In genomic region chr13:114061047-114061446, GRCh38 we compare ENCODE assay signal across 18 cellular contexts.
DNase-seq lines count a peak whose midpoint lies in the region; ATAC-seq, FAIRE-seq and TF ChIP-seq lines count a peak whose summit lies in the region.
"Had no signal": no experiment of that assay in that cellular context is flagged by ENCODE, and none has a peak within 500 bp of the region (broad histone marks: within the 10 kb centered on the region; RNA-seq: fewer than 3 reads in every experiment).

No MANE protein-coding gene starts in this region.

- intact Hi-C loops in pancreas (cut with DNase I): no loop called here

- H3K4me3 Mint-ChIP-seq in IgD-negative memory B cell: no peak overlapping the region
- peak overlapping the region; percentile 43 for H3K4me3 Mint-ChIP-seq in T-helper 17 cell
- no peak overlapping the region for H3K4me3 Mint-ChIP-seq in neural progenitor cell
- H3K4me3 Mint-ChIP-seq: CD14-positive monocyte, HFFc6 had no signal

- FAIRE-seq in pancreas (lab: Jason Lieb, UNC): no peak
- FAIRE-seq: H54 had no signal

- whole genome bisulfite sequencing in pancreas, 2 donors: 91 to 92% methylated on average over 17 to 18 of the region's 18 CpGs

- no peak for DNase-seq in T-helper 17 cell
- no peak for DNase-seq in pancreas
- no peak for DNase-seq in coronary artery (ENCODE audit: low spot score)
- no peak for DNase-seq in GDM1 (lab: John Stamatoyannopoulos, UW)
- DNase-seq in neural progenitor cell (ENCODE audit: low spot score): no peak
- DNase-seq: ACHN, DMS79, HFFc6, KBM-7, NCI-H187 treated with DMSO at 0.1 percent for 48 hours, NCI-H345, NCI-H524 treated with DMSO at 0.1 percent for 48 hours, PC-3 had no signal

- no peak overlapping the region for H3K9ac ChIP-seq in muscle layer of colon (ENCODE audit: low read length)
- no peak overlapping the region for H3K9ac ChIP-seq in neural progenitor cell

- no peaks in the 10 kb centered on the region for H3K36me3 ChIP-seq in muscle layer of colon (ENCODE audit: insufficient read depth, low read length)
- no peaks in the 10 kb centered on the region for H3K36me3 ChIP-seq in pancreas
- no peaks in the 10 kb centered on the region for H3K36me3 ChIP-seq in neural progenitor cell

- no peak overlapping the region for H3K4me2 ChIP-seq in neural progenitor cell

- H3K27ac Mint-ChIP-seq in IgD-negative memory B cell: peak overlapping the region in 2 of 3 donors; percentile 53 to 60
- H3K27ac Mint-ChIP-seq in T-helper 17 cell: peak overlapping the region; percentile 69
- no peak overlapping the region for H3K27ac Mint-ChIP-seq in neural progenitor cell
- H3K27ac Mint-ChIP-seq: CD14-positive monocyte had no signal

- H3K9me3 Mint-ChIP-seq in IgD-negative memory B cell: no peaks in the 10 kb centered on the region
- H3K9me3 Mint-ChIP-seq in neural progenitor cell: peaks cover 3% of the 10 kb centered on the region
- H3K9me3 Mint-ChIP-seq: HFFc6 had no signal

- no peak for TF ChIP-seq CTCF in pancreas (IDR thresholded peaks at IDR 0.05)
- TF ChIP-seq CTCF in coronary artery (IDR thresholded peaks at IDR 0.05): no peak
- TF ChIP-seq CTCF in neural progenitor cell (IDR thresholded peaks at IDR 0.05): no peak

- H3K27me3 Mint-ChIP-seq in IgD-negative memory B cell (no peaks in the 10 kb centered on the region), T-helper 17 cell (no peaks in the 10 kb centered on the region), neural progenitor cell (ENCODE audit: insufficient read depth, low read depth) (peaks cover 6% of the 10 kb centered on the region)

- H3K4me3 ChIP-seq in muscle layer of colon (ENCODE audit: low read depth in 1 of 2, low read length in 2 of 2) (no peak overlapping the region), pancreas (no peak overlapping the region), coronary artery (no peak overlapping the region), neural progenitor cell (no peak overlapping the region)

- H4K20me1 ChIP-seq in neural progenitor cell (ENCODE audit: low read depth): no peaks in the 10 kb centered on the region

- H3K79me2 ChIP-seq in neural progenitor cell (ENCODE audit: low read depth): no peaks in the 10 kb centered on the region

- H3K36me3 Mint-ChIP-seq in IgD-negative memory B cell (peaks cover 1% of the 10 kb centered on the region), T-helper 17 cell (ENCODE audit: low read depth) (peaks cover 5% of the 10 kb centered on the region), neural progenitor cell (peaks cover 10% of the 10 kb centered on the region)

- peaks cover 24% of the 10 kb centered on the region for H3F3A ChIP-seq in neural progenitor cell (ENCODE audit: low read depth)

- no peak for ATAC-seq in T-helper 17 cell
- no peak for ATAC-seq in pancreas
- ATAC-seq: PC-3 had no signal

- peak overlapping the region; percentile 31 for H3K27ac ChIP-seq in muscle layer of colon (ENCODE audit: low read depth, low read length)
- H3K27ac ChIP-seq in temporal lobe (ENCODE audit: low read depth, low read length): peak overlapping the region; percentile 22
- no peak overlapping the region for H3K27ac ChIP-seq in pancreas
- peak overlapping the region in 1 of 2 donors; percentile 19 for H3K27ac ChIP-seq in coronary artery
- H3K27ac ChIP-seq in neural progenitor cell: no peak overlapping the region

- no peak overlapping the region for H2AFZ ChIP-seq in neural progenitor cell (replicated peaks)

- H3K27me3 ChIP-seq in muscle layer of colon (ENCODE audit: control insufficient read depth in 1 of 2, insufficient read depth in 2 of 2, low read length in 2 of 2) (no peaks in the 10 kb centered on the region), pancreas (no peaks in the 10 kb centered on the region), neural progenitor cell (no peaks in the 10 kb centered on the region)

- peaks cover 24 to 46% (median 32%) of the 10 kb centered on the region in 3 donors for H3K4me1 Mint-ChIP-seq in IgD-negative memory B cell
- peaks cover 50% of the 10 kb centered on the region for H3K4me1 Mint-ChIP-seq in T-helper 17 cell
- peaks cover 69% of the 10 kb centered on the region for H3K4me1 Mint-ChIP-seq in neural progenitor cell

- H3K4me1 ChIP-seq in muscle layer of colon (ENCODE audit: insufficient read depth, low read length) (peaks cover 33% of the 10 kb centered on the region), pancreas (peaks cover 4 to 33% (median 10%) of the 10 kb centered on the region in 3 donors), neural progenitor cell (peaks cover 36% of the 10 kb centered on the region)

- H3K9me3 ChIP-seq in T-helper 17 cell (ENCODE audit: control insufficient read depth, low read length, poor library complexity, severe bottlenecking) (no peaks in the 10 kb centered on the region), muscle layer of colon (ENCODE audit: low read length) (no peaks in the 10 kb centered on the region), pancreas (no peaks in the 10 kb centered on the region), neural progenitor cell (ENCODE audit: low read depth) (no peaks in the 10 kb centered on the region)

Comparison
In these comparisons a context has a peak if more than half of its experiments do, and no peak if none do; other contexts are left out.
1. H3K27ac ChIP-seq: peak in muscle layer of colon (single experiment) and temporal lobe (single experiment); none in pancreas (0 of 4) and neural progenitor cell (single experiment).